Comparison of ENCODE assay signal across 20 cellular contexts in genomic region chr13:73401769-73402168, GRCh38.
A peak's percentile ranks its signal among the peaks of the same experiment; 100 is the strongest.
DNase-seq lines count a peak whose midpoint lies in the region; ATAC-seq and TF ChIP-seq lines count a peak whose summit lies in the region.
"Had no signal": no experiment of that assay in that cellular context is flagged by ENCODE, and none has a peak within 500 bp of the region (broad histone marks: within the 10 kb centered on the region; RNA-seq: fewer than 3 reads in every experiment).

No MANE protein-coding gene starts in this region.

- no peaks in the 10 kb centered on the region for H3F3A ChIP-seq in OCI-LY1 (ENCODE audit: insufficient read depth, low read length)

- ATAC-seq in foreskin keratinocyte: no peak
- ATAC-seq in HG03520 (IDR thresholded peaks at IDR 0.05; ENCODE audit: unreplicated experiment): no peak
- ATAC-seq: activated T-cell treated with anti-CD3 and anti-CD28 coated beads, Interleukin-2, amount 50 U/mL, for 72 hours; Panc1; stimulated activated naive B cell treated with anti-CD40 and anti-IgM and Interleukin-4, amounts not matched to agents 10 μg/mL and 1 μg/mL and 100 μg/mL, for 72 hours had no signal

- H3K27me3 ChIP-seq in OCI-LY1 (ENCODE audit: insufficient read depth, low read length) (no peaks in the 10 kb centered on the region), foreskin keratinocyte (no peaks in the 10 kb centered on the region)
- H3K27me3 ChIP-seq: MG63, neutrophil, testis had no signal

- H3K4me1 ChIP-seq in OCI-LY1 (ENCODE audit: insufficient read depth, low read length, severe bottlenecking) (no peaks in the 10 kb centered on the region), foreskin keratinocyte (peaks cover 28% of the 10 kb centered on the region)
- H3K4me1 ChIP-seq: lower lobe of right lung, testis had no signal

- no peak overlapping the region for H3K9ac ChIP-seq in OCI-LY1 (ENCODE audit: low read length)

- no peaks in the 10 kb centered on the region for H3K9me2 ChIP-seq in OCI-LY1 (ENCODE audit: low read depth, low read length)

- H3K9me3 ChIP-seq in OCI-LY1 (ENCODE audit: low read length): no peaks in the 10 kb centered on the region
- H3K9me3 ChIP-seq: lower lobe of right lung, MG63, neutrophil, prostate gland, testis had no signal

- H3K27ac ChIP-seq in OCI-LY1 (ENCODE audit: low read depth, low read length, poor library complexity, severe bottlenecking) (no peak overlapping the region), foreskin keratinocyte (no peak overlapping the region)
- H3K27ac ChIP-seq: lower lobe of right lung, neutrophil, prostate gland, testis had no signal

- H2AFZ ChIP-seq in OCI-LY1 (ENCODE audit: low read length): no peak overlapping the region

- DNase-seq in GM12865 (ENCODE audit: low read depth) (no peak), foreskin keratinocyte (no peak), retinal pigment epithelial cell (ENCODE audit: low read depth) (no peak), activated gamma-delta T cell treated with Interleukin-2 at 50 U/mL for 16 hours (no peak)
- DNase-seq in activated CD4-positive, CD25-positive, alpha-beta regulatory T cell treated with anti-CD3 and anti-CD28 coated beads, Interleukin-2, amount 50 U/mL, for 72 hours: no peak
- DNase-seq: activated CD4-positive, alpha-beta T cell treated with anti-CD3 and anti-CD28 coated beads, Interleukin-2, amount 10 ng/mL, durations not matched to agents 24 days and 14 days; activated T-cell treated with anti-CD3 and anti-CD28 coated beads, Interleukin-2, amount 50 U/mL, for 72 hours; GOT3; islet precursor cell; lower lobe of right lung; MG63; NCI-H1417 treated with DMSO at 0.1 percent for 48 hours; stimulated activated naive B cell treated with anti-CD40 and anti-IgM and Interleukin-4, amounts not matched to agents 10 μg/mL and 1 μg/mL and 100 μg/mL, for 72 hours; T-helper 1 cell; testis had no signal

- peak; percentile 2 for TF ChIP-seq CTCF in GM12865 (IDR thresholded peaks at IDR 0.05; ENCODE audit: insufficient read depth, low read depth, low read length, missing control alignments)
- TF ChIP-seq CTCF in OCI-LY1 (IDR thresholded peaks at IDR 0.05; ENCODE audit: low read length): peak; percentile 18; the same call in 1 of the 2 replicates
- peak; percentile 48 for TF ChIP-seq CTCF in foreskin keratinocyte (conservative IDR thresholded peaks at IDR 0.05)
- peak; percentile 16 for TF ChIP-seq CTCF in retinal pigment epithelial cell (conservative IDR thresholded peaks at IDR 0.05; ENCODE audit: low read depth, low read length)

- H3K79me2 ChIP-seq in OCI-LY1 (ENCODE audit: insufficient read depth, low read length): no peaks in the 10 kb centered on the region

- H3K4me3 ChIP-seq in GM12865 (ENCODE audit: low read depth, low read length) (no peak overlapping the region), OCI-LY1 (ENCODE audit: low read depth, low read length, poor library complexity, severe bottlenecking) (no peak overlapping the region), retinal pigment epithelial cell (ENCODE audit: low read length) (no peak overlapping the region)
- H3K4me3 ChIP-seq: lower lobe of right lung, MG63, prostate gland, testis had no signal

- no peak overlapping the region for H3K4me2 ChIP-seq in OCI-LY1 (ENCODE audit: low read length)

- no peaks in the 10 kb centered on the region for H3K36me3 ChIP-seq in OCI-LY1 (ENCODE audit: insufficient read depth, low read length)
- H3K36me3 ChIP-seq: lower lobe of right lung, MG63, neutrophil, prostate gland had no signal

- no peaks in the 10 kb centered on the region for H4K20me1 ChIP-seq in OCI-LY1 (ENCODE audit: insufficient read depth, low read length)
